Comparison of ENCODE assay signal across 28 cellular contexts in the genomic region with DNA sequence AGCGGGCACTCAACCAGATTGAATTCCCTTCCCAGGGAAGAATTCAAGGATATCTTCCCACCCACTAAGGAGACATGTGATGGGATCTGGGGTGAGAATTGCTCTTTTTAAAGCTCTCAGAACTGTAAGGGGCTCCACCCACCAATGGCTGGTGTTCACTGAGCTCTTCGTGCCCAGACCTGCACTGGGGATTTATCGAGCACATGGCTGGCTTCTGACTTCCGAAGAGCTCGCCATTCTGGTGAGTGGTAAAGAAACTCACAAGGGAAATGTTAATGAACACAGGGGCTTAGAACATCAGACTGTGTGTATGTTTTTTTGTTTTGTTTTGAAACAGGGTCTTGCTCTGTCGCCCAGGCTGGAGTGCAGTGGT. TPM values are rescaled to one million over a fixed set of nuclear protein-coding genes. Genes with fewer than 3 reads are reported as not detected.
"Had no signal": no experiment of that assay in that cellular context is flagged by ENCODE, and none has a peak within 500 bp of the region (broad histone marks: within the 10 kb centered on the region; RNA-seq: fewer than 3 reads in every experiment).

No MANE protein-coding gene starts in this region.

- H3K9me3 Mint-ChIP-seq: activated naive CD4-positive, alpha-beta T cell treated with anti-CD3 and anti-CD28 coated beads, Interleukin-2, amount 50 U/mL, for 72 hours; activated T-cell treated with anti-CD3 and anti-CD28 coated beads, Interleukin-2, amount 50 U/mL, for 24 hours; activated T-helper 17 cell treated with anti-CD3 and anti-CD28 coated beads, Interleukin-2, amount 50 U/mL, for 72 hours; natural killer cell treated with Interleukin-12 subunit alpha and Interleukin-12 subunit beta and Interleukin-15 and Interleukin-18, amount 100 ng/mL, for 72 hours; T-helper 1 cell treated with Interleukin-12 subunit alpha and Interleukin-12 subunit beta and Interleukin-4 antibody, amounts not matched to agents 30 μg/mL and 1 μg/mL, for 36 hours had no signal

- H3K79me2 ChIP-seq: hepatocyte had no signal

- H3K4me3 ChIP-seq: ascending aorta, colonic mucosa, hepatocyte, left ventricle myocardium inferior, right lobe of liver, transverse colon had no signal

- H2AFZ ChIP-seq: hepatocyte had no signal

- H3K4me1 Mint-ChIP-seq: activated B cell treated with CpG ODN at 0.5 μM for 24 hours; activated CD4-positive, alpha-beta T cell treated with anti-CD3 and anti-CD28 coated beads for 36 hours; activated T-helper 17 cell treated with anti-CD3 and anti-CD28 coated beads, Interleukin-2, amount 50 U/mL, for 72 hours; mesothelial cell of epicardium; stimulated activated memory B cell treated with anti-CD40 and anti-IgM and Interleukin-4, amounts not matched to agents 10 μg/mL and 1 μg/mL and 100 μg/mL, for 72 hours had no signal

- H3K36me3 ChIP-seq: ascending aorta, colonic mucosa, left ventricle myocardium inferior, right lobe of liver, transverse colon had no signal

- H3K9me3 ChIP-seq: colonic mucosa, right lobe of liver, transverse colon had no signal

- H3K27ac ChIP-seq: ascending aorta, colonic mucosa, hepatocyte, left ventricle myocardium inferior, right lobe of liver, transverse colon had no signal

- H3K36me3 Mint-ChIP-seq: activated naive CD4-positive, alpha-beta T cell treated with anti-CD3 and anti-CD28 coated beads, Interleukin-2, amount 50 U/mL, for 72 hours; mesothelial cell of epicardium; natural killer cell treated with Interleukin-12 subunit alpha and Interleukin-12 subunit beta and Interleukin-15 and Interleukin-18, amount 100 ng/mL, for 72 hours; stimulated activated memory B cell treated with anti-CD40 and anti-IgM and Interleukin-4, amounts not matched to agents 10 μg/mL and 1 μg/mL and 100 μg/mL, for 72 hours had no signal

- H3K4me1 ChIP-seq: ascending aorta, left ventricle myocardium inferior, right lobe of liver had no signal

- H3K27me3 ChIP-seq: ascending aorta, colonic mucosa, hepatocyte, right lobe of liver, transverse colon had no signal

- DNase-seq: activated B cell treated with CpG ODN at 0.5 μM for 24 hours; activated CD4-positive, alpha-beta T cell treated with anti-CD3 and anti-CD28 coated beads for 36 hours; activated CD4-positive, alpha-beta T cell treated with anti-CD3 and anti-CD28 coated beads, Interleukin-2, amount 50 U/mL, for 4 hours; activated CD8-positive, alpha-beta memory T cell treated with anti-CD3 and anti-CD28 coated beads for 24 hours; activated CD8-positive, alpha-beta memory T cell treated with anti-CD3 and anti-CD28 coated beads, Interleukin-2, amount 50 U/mL, for 4 hours; activated T-cell treated with anti-CD3 and anti-CD28 coated beads, Interleukin-2, amount 50 U/mL, for 24 hours; colonic mucosa; glutamatergic neuron; left ventricle myocardium inferior; right lobe of liver; small intestine; stimulated activated CD4-positive, alpha-beta T cell treated with anti-CD3 and anti-CD28 coated beads, Interleukin-15, amount 100 ng/mL, for 24 hours; T1000; transverse colon had no signal

- ATAC-seq: activated CD4-positive, alpha-beta T cell treated with anti-CD3 and anti-CD28 coated beads for 36 hours; activated naive CD4-positive, alpha-beta T cell treated with anti-CD3 and anti-CD28 coated beads, Interleukin-2, amount 50 U/mL, for 72 hours; activated T-helper 17 cell treated with anti-CD3 and anti-CD28 coated beads, Interleukin-2, amount 50 U/mL, for 72 hours; right lobe of liver; stimulated activated memory B cell treated with anti-CD40 and anti-IgM and Interleukin-4, amounts not matched to agents 10 μg/mL and 1 μg/mL and 100 μg/mL, for 72 hours had no signal

- H3K27ac Mint-ChIP-seq: activated B cell treated with CpG ODN at 0.5 μM for 24 hours; activated CD4-positive, alpha-beta T cell treated with anti-CD3 and anti-CD28 coated beads for 36 hours; activated naive CD4-positive, alpha-beta T cell treated with anti-CD3 and anti-CD28 coated beads, Interleukin-2, amount 50 U/mL, for 72 hours; activated T-cell treated with anti-CD3 and anti-CD28 coated beads, Interleukin-2, amount 50 U/mL, for 24 hours; activated T-helper 17 cell treated with anti-CD3 and anti-CD28 coated beads, Interleukin-2, amount 50 U/mL, for 72 hours; mesothelial cell of epicardium; natural killer cell treated with Interleukin-12 subunit alpha and Interleukin-12 subunit beta and Interleukin-15 and Interleukin-18, amount 100 ng/mL, for 72 hours; stimulated activated memory B cell treated with anti-CD40 and anti-IgM and Interleukin-4, amounts not matched to agents 10 μg/mL and 1 μg/mL and 100 μg/mL, for 72 hours; T-helper 1 cell treated with Interleukin-12 subunit alpha and Interleukin-12 subunit beta and Interleukin-4 antibody, amounts not matched to agents 30 μg/mL and 1 μg/mL, for 36 hours had no signal

- FAIRE-seq: frontal cortex, small intestine, urothelium cell line had no signal

- H3K4me3 Mint-ChIP-seq: activated B cell treated with CpG ODN at 0.5 μM for 24 hours; activated CD4-positive, alpha-beta T cell treated with anti-CD3 and anti-CD28 coated beads for 36 hours; activated T-cell treated with anti-CD3 and anti-CD28 coated beads, Interleukin-2, amount 50 U/mL, for 24 hours; activated T-helper 17 cell treated with anti-CD3 and anti-CD28 coated beads, Interleukin-2, amount 50 U/mL, for 72 hours; mesothelial cell of epicardium; natural killer cell treated with Interleukin-12 subunit alpha and Interleukin-12 subunit beta and Interleukin-15 and Interleukin-18, amount 100 ng/mL, for 72 hours; stimulated activated memory B cell treated with anti-CD40 and anti-IgM and Interleukin-4, amounts not matched to agents 10 μg/mL and 1 μg/mL and 100 μg/mL, for 72 hours; T-helper 1 cell treated with Interleukin-12 subunit alpha and Interleukin-12 subunit beta and Interleukin-4 antibody, amounts not matched to agents 30 μg/mL and 1 μg/mL, for 36 hours had no signal

- H3K4me2 ChIP-seq: hepatocyte had no signal

RNA-seq across cellular contexts. Expression of gene PADI3, which starts 9.8 kb away (rescaled TPM):
- total RNA-seq: activated B cell treated with CpG ODN at 0.5 μM for 24 hours; activated CD4-positive, alpha-beta T cell treated with anti-CD3 and anti-CD28 coated beads for 36 hours; activated naive CD4-positive, alpha-beta T cell treated with anti-CD3 and anti-CD28 coated beads, Interleukin-2, amount 50 U/mL, for 72 hours; activated T-helper 17 cell treated with anti-CD3 and anti-CD28 coated beads, Interleukin-2, amount 50 U/mL, for 72 hours; ascending aorta; epithelial cell of proximal tubule; frontal cortex; hepatocyte; left ventricle myocardium inferior; mesothelial cell of epicardium; natural killer cell treated with Interleukin-12 subunit alpha and Interleukin-12 subunit beta and Interleukin-15 and Interleukin-18, amount 100 ng/mL, for 72 hours; right lobe of liver; temporal lobe; transverse colon had no signal
- polyA plus RNA-seq: adipose tissue, hepatocyte had no signal

RNA-seq across cellular contexts. Expression of gene PADI4, which starts 49.3 kb away (rescaled TPM):
- total RNA-seq: ascending aorta, colonic mucosa, epithelial cell of proximal tubule, hepatocyte, lung microvascular endothelial cell, mesothelial cell of epicardium, transverse colon had no signal
- polyA plus RNA-seq: hepatocyte had no signal

RNA-seq across cellular contexts. Expression of gene PADI1, which starts 53.8 kb away (rescaled TPM):
- total RNA-seq: activated B cell treated with CpG ODN at 0.5 μM for 24 hours; activated CD4-positive, alpha-beta T cell treated with anti-CD3 and anti-CD28 coated beads for 36 hours; activated naive CD4-positive, alpha-beta T cell treated with anti-CD3 and anti-CD28 coated beads, Interleukin-2, amount 50 U/mL, for 72 hours; activated T-helper 17 cell treated with anti-CD3 and anti-CD28 coated beads, Interleukin-2, amount 50 U/mL, for 72 hours; ascending aorta; frontal cortex; hepatocyte; left ventricle myocardium inferior; mesothelial cell of epicardium; natural killer cell treated with Interleukin-12 subunit alpha and Interleukin-12 subunit beta and Interleukin-15 and Interleukin-18, amount 100 ng/mL, for 72 hours; temporal lobe had no signal
- polyA plus RNA-seq: hepatocyte had no signal
